Comparison of ENCODE assay signal across 8 cellular contexts in the genomic region with DNA sequence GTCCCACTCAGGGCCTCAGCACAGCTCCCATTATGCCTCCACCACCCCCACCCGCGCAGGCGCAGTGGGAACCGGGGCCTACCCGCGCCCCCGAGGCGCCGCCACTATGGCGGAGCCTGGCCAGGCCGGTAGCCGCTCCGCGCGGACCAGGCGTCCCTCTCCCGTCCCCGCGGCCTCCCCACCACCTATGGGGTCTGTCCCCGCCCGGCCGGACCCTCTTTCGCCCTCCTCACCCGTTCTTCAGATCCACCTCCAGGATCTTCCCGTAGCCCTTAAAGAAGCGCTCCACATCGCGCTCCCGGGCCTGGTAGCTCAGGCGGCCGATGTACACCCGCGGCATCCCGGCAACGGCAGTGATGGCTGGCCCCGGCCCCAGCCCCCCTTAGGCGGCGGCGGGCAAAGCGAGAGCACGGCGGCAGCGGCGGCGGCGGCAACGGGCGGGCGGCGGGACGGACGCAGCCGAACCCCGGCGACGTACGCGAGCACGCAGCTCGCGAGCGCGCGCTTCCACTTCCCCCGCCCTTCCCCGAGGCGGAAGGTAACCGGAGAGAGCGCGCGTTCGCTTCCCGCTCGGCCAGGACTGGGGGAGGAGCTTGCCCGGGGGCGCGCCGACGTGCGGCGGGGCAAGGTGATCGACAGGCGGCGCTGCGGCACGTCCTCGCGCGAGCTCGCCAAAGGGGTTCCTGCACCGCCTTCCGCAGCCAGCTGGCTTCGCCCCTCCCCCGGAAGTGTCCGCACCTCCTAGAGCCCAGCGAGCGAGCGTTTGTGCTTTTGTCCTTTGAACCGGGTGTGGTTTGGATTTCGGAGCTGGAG. TPM values are rescaled to one million over a fixed set of nuclear protein-coding genes. Genes with fewer than 3 reads are reported as not detected.
A peak's percentile ranks its signal among the peaks of the same experiment; 100 is the strongest.
DNase-seq lines count a peak whose midpoint lies in the region; ATAC-seq lines count a peak whose summit lies in the region.

Gene SRSF4, minus strand, starts transcription at position 488 of the 813 bp plus-strand sequence. Its CDS starts 148 bp downstream, at position 340.

- peak within 1 kb of the TSS; percentile 94 to 99 (median 97) for H3K4me3 Mint-ChIP-seq in CD4-positive, CD25-positive, alpha-beta regulatory T cell

- H3K4me3 ChIP-seq in CD4-positive, CD25-positive, alpha-beta regulatory T cell (ENCODE audit: low read depth, low read length), result peak within 1 kb of the TSS; percentile 96

- peak; percentile 90 to 93 for ATAC-seq in CD4-positive, CD25-positive, alpha-beta regulatory T cell (ENCODE audit: low read depth in 2 of 2)
- peak; percentile 86 for ATAC-seq in GM19395 (IDR thresholded peaks at IDR 0.05; ENCODE audit: unreplicated experiment)
- peak; percentile 81 for ATAC-seq in HG03565 (IDR thresholded peaks at IDR 0.05; ENCODE audit: unreplicated experiment)
- ATAC-seq in left lobe of liver, result peak; percentile 89

- peaks cover 8% of the 10 kb centered on the region for H3K36me3 ChIP-seq in CD4-positive, CD25-positive, alpha-beta regulatory T cell (ENCODE audit: control insufficient read depth, insufficient read depth, low read length)

- peak within 1 kb of the TSS; percentile 93 to 95 (median 95) for H3K27ac Mint-ChIP-seq in CD4-positive, CD25-positive, alpha-beta regulatory T cell

- peaks cover 50% of the 10 kb centered on the region for H3K4me1 ChIP-seq in CD4-positive, CD25-positive, alpha-beta regulatory T cell (ENCODE audit: control insufficient read depth, insufficient read depth, low read length, poor library complexity, severe bottlenecking)

- DNase-seq in CD4-positive, CD25-positive, alpha-beta regulatory T cell, result peak; percentile 98 to 99 (median 99)
- DNase-seq in NCI-H748 treated with DMSO at 0.1 percent for 48 hours (lab: John Stamatoyannopoulos, UW), result peak; percentile 77
- DNase-seq in activated CD4-positive, alpha-beta T cell treated with anti-CD3 and anti-CD28 coated beads, Interleukin-2, amount 50 U/mL, for 24 hours (ENCODE audit: low read depth in 1 of 2, low spot score in 1 of 2), result peak; percentile 95 to 98
- DNase-seq in dedifferentiated amniotic fluid mesenchymal stem cell (ENCODE audit: extremely low spot score), result peak; percentile 97
- peak; percentile 100 for DNase-seq in left lobe of liver (ENCODE audit: low spot score)
- DNase-seq in stimulated activated CD4-positive, alpha-beta T cell treated with anti-CD3 and anti-CD28 coated beads, Interleukin-2, amount 100 ng/mL, for 4 hours (ENCODE audit: low read depth), result peak; percentile 98

- H3K27me3 Mint-ChIP-seq in CD4-positive, CD25-positive, alpha-beta regulatory T cell, result no peaks in the 10 kb centered on the region

- peaks cover 18% of the 10 kb centered on the region for H3K36me3 Mint-ChIP-seq in CD4-positive, CD25-positive, alpha-beta regulatory T cell

- H3K9me3 ChIP-seq in CD4-positive, CD25-positive, alpha-beta regulatory T cell (ENCODE audit: control insufficient read depth in 2 of 2, low read length in 2 of 2), result no peaks in the 10 kb centered on the region

- H3K27me3 ChIP-seq in CD4-positive, CD25-positive, alpha-beta regulatory T cell (ENCODE audit: control insufficient read depth, insufficient read depth, low read length), result no peaks in the 10 kb centered on the region

- H3K27ac ChIP-seq in CD4-positive, CD25-positive, alpha-beta regulatory T cell (ENCODE audit: insufficient read depth, low read length, poor library complexity, severe bottlenecking), result peak within 1 kb of the TSS; percentile 98

- H3K9me3 Mint-ChIP-seq in CD4-positive, CD25-positive, alpha-beta regulatory T cell, result no peaks in the 10 kb centered on the region

- H3K4me1 Mint-ChIP-seq in CD4-positive, CD25-positive, alpha-beta regulatory T cell, result peaks cover 28 to 53% (median 41%) of the 10 kb centered on the region in 4 donors

RNA-seq across cellular contexts. Expression of gene SRSF4, which starts in this region (rescaled TPM):
- total RNA-seq in CD4-positive, CD25-positive, alpha-beta regulatory T cell, result 108 TPM
- polyA plus RNA-seq in CD4-positive, CD25-positive, alpha-beta regulatory T cell, result 10 to 100 TPM; 87.2 to 95.0 (median 92.6) TPM
- 33.0 TPM for total RNA-seq in left lobe of liver

Comparison
In these comparisons a context has a peak if more than half of its experiments do, and no peak if none do; other contexts are left out.
1. Peak in every context shown above with its lines: DNase-seq, ATAC-seq, H3K4me3 ChIP-seq and H3K27ac ChIP-seq.